In the genomic region with DNA sequence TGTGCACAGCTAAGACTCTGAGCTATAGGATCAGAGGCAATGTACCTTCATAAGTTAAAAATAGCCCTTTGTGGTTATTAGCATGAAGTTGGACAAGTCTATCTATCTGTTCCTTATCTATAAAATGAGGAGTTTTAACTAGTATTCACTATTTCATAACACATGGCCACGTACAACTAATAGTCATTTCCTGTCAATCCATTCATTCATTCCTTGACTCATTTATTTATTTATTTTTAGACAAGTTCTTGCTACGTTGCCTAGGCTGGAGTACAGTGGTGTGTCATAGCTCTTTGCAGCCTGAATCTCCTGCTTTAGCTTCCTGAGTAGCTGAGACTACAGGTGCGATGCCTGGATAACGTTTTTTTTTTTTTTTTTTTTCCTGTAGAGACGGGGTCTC, we compare ENCODE assay signal across 13 cellular contexts.
A peak's percentile ranks its signal among the peaks of the same experiment; 100 is the strongest.
DNase-seq lines count a peak whose midpoint lies in the region; ATAC-seq and TF ChIP-seq lines count a peak whose summit lies in the region.
"Had no signal": no experiment of that assay in that cellular context is flagged by ENCODE, and none has a peak within 500 bp of the region (broad histone marks: within the 10 kb centered on the region; RNA-seq: fewer than 3 reads in every experiment).

No MANE protein-coding gene starts in this region.

- H3K36me3 Mint-ChIP-seq in immature natural killer cell = peaks cover 18 to 38% (median 22%) of the 10 kb centered on the region in 3 donors
- H3K36me3 Mint-ChIP-seq in activated CD8-positive, alpha-beta T cell treated with anti-CD3 and anti-CD28 coated beads, Interleukin-2, amount 10 ng/mL, durations not matched to agents 7 days and 5 days (ENCODE audit: low read depth) = peaks cover 64% of the 10 kb centered on the region

- CTCF ChIA-PET in activated CD8-positive, alpha-beta T cell treated with anti-CD3 and anti-CD28 coated beads, Interleukin-2, amount 10 ng/mL, durations not matched to agents 7 days and 5 days (lab: Charles Lee) = no interaction called here

- H3K9me3 Mint-ChIP-seq in immature natural killer cell = no peaks in the 10 kb centered on the region
- no peaks in the 10 kb centered on the region for H3K9me3 Mint-ChIP-seq in activated CD8-positive, alpha-beta T cell treated with anti-CD3 and anti-CD28 coated beads, Interleukin-2, amount 10 ng/mL, durations not matched to agents 7 days and 5 days (ENCODE audit: insufficient read depth)

- H3K4me3 Mint-ChIP-seq in immature natural killer cell = no peak overlapping the region
- H3K4me3 Mint-ChIP-seq in activated CD8-positive, alpha-beta T cell treated with anti-CD3 and anti-CD28 coated beads, Interleukin-2, amount 10 ng/mL, durations not matched to agents 7 days and 5 days = no peak overlapping the region

- ATAC-seq in activated CD8-positive, alpha-beta T cell treated with anti-CD3 and anti-CD28 coated beads, Interleukin-2, amount 10 ng/mL, durations not matched to agents 7 days and 5 days = no peak
- ATAC-seq: K562 had no signal

- H3K4me1 Mint-ChIP-seq in immature natural killer cell = peaks cover 24 to 65% of the 10 kb centered on the region in 2 donors
- peaks cover 12% of the 10 kb centered on the region for H3K4me1 Mint-ChIP-seq in activated CD8-positive, alpha-beta T cell treated with anti-CD3 and anti-CD28 coated beads, Interleukin-2, amount 10 ng/mL, durations not matched to agents 7 days and 5 days (ENCODE audit: low read depth)

- H3K27ac Mint-ChIP-seq in immature natural killer cell = peak overlapping the region in 2 of 6 donors; percentile 12 to 45
- no peak overlapping the region for H3K27ac Mint-ChIP-seq in activated CD8-positive, alpha-beta T cell treated with anti-CD3 and anti-CD28 coated beads, Interleukin-2, amount 10 ng/mL, durations not matched to agents 7 days and 5 days

- no peak for TF ChIP-seq CTCF in AG09309 (IDR thresholded peaks at IDR 0.05; ENCODE audit: control insufficient read depth, insufficient read depth, low read depth, low read length, missing control alignments)

- no peak overlapping the region for H3K4me3 ChIP-seq in AG09309 (ENCODE audit: control insufficient read depth, low read depth, low read length)
- H3K4me3 ChIP-seq: K562, lung had no signal

- DNase-seq in AG09309 (ENCODE audit: low read depth) (peak; percentile 56), HS-5 (ENCODE audit: low read depth) (peak; percentile 81), amniotic epithelial cell (ENCODE audit: low read depth) (peak; percentile 74), kidney tubule cell (ENCODE audit: low spot score) (peak; percentile 68), immature natural killer cell (no peak)
- no peak for DNase-seq in stimulated activated naive CD4-positive, alpha-beta T cell treated with Interleukin-2 at 50 U/mL for 16 hours (lab: John Stamatoyannopoulos, UW)
- DNase-seq in activated CD4-positive, alpha-beta T cell treated with anti-CD3 and anti-CD28 coated beads for 4 hours = no peak
- DNase-seq in activated CD8-positive, alpha-beta T cell treated with anti-CD3 and anti-CD28 coated beads, Interleukin-2, amount 10 ng/mL, durations not matched to agents 7 days and 5 days = no peak
- DNase-seq: activated T-cell treated with anti-CD3 and anti-CD28 coated beads for 4 hours, glutamatergic neuron, NCI-H2107 had no signal

- H3K27me3 Mint-ChIP-seq in immature natural killer cell (ENCODE audit: low read depth in 3 of 3) = no peaks in the 10 kb centered on the region
- H3K27me3 Mint-ChIP-seq in activated CD8-positive, alpha-beta T cell treated with anti-CD3 and anti-CD28 coated beads, Interleukin-2, amount 10 ng/mL, durations not matched to agents 7 days and 5 days (ENCODE audit: low read depth) = no peaks in the 10 kb centered on the region

- POLR2A ChIA-PET in activated CD8-positive, alpha-beta T cell treated with anti-CD3 and anti-CD28 coated beads, Interleukin-2, amount 10 ng/mL, durations not matched to agents 7 days and 5 days (lab: Charles Lee) = no interaction called here

Comparison
In these comparisons a context has a peak if more than half of its experiments do, and no peak if none do; other contexts are left out.
1. DNase-seq: peak in AG09309 (single experiment), HS-5 (single experiment), amniotic epithelial cell (single experiment) and kidney tubule cell (single experiment); none in stimulated activated naive CD4-positive, alpha-beta T cell treated with Interleukin-2 at 50 U/mL for 16 hours (single experiment), immature natural killer cell (0 of 3), activated CD4-positive, alpha-beta T cell treated with anti-CD3 and anti-CD28 coated beads for 4 hours (0 of 2) and activated CD8-positive, alpha-beta T cell treated with anti-CD3 and anti-CD28 coated beads, Interleukin-2, amount 10 ng/mL, durations not matched to agents 7 days and 5 days (single experiment).